Comparison of ENCODE assay signal across 34 cellular contexts in genomic region chr5:73158313-73158712, GRCh38. TPM values are rescaled to one million over a fixed set of nuclear protein-coding genes. Genes with fewer than 3 reads are reported as not detected.
DNase-seq lines count a peak whose midpoint lies in the region; ATAC-seq and TF ChIP-seq lines count a peak whose summit lies in the region.
"Had no signal": no experiment of that assay in that cellular context is flagged by ENCODE, and none has a peak within 500 bp of the region (broad histone marks: within the 10 kb centered on the region; RNA-seq: fewer than 3 reads in every experiment).

No MANE protein-coding gene starts in this region.

- no peaks in the 10 kb centered on the region for H3K36me3 Mint-ChIP-seq in activated CD4-positive, alpha-beta T cell treated with anti-CD3 and anti-CD28 coated beads, Interleukin-2, amount 10 ng/mL, durations not matched to agents 7 days and 5 days (ENCODE audit: low read depth)
- H3K36me3 Mint-ChIP-seq in activated CD4-positive, alpha-beta T cell treated with anti-CD3 and anti-CD28 coated beads for 36 hours (ENCODE audit: low read depth) = no peaks in the 10 kb centered on the region
- no peaks in the 10 kb centered on the region for H3K36me3 Mint-ChIP-seq in H9 (ENCODE audit: insufficient read depth in 1 of 3, low read depth in 3 of 3)
- H3K36me3 Mint-ChIP-seq: activated CD8-positive, alpha-beta memory T cell treated with anti-CD3 and anti-CD28 coated beads, Interleukin-2, amount 10 ng/mL, durations not matched to agents 7 days and 5 days; activated naive CD8-positive, alpha-beta T cell treated with anti-CD3 and anti-CD28 coated beads, Interleukin-2, amount 10 ng/mL, durations not matched to agents 7 days and 5 days; IgD-negative memory B cell; natural killer cell had no signal

- H3K9me3 ChIP-seq in H9 (ENCODE audit: control insufficient read depth, low read depth, low read length) = no peaks in the 10 kb centered on the region
- H3K9me3 ChIP-seq: ascending aorta, colonic mucosa, lower lobe of right lung, mucosa of descending colon, SJSA1, upper lobe of right lung had no signal

- no peak overlapping the region for H3K9ac ChIP-seq in H9 (ENCODE audit: extremely low read depth, insufficient read length, low read length)

- H3K4me1 ChIP-seq in H9 (ENCODE audit: insufficient read depth, low read length) = no peaks in the 10 kb centered on the region
- H3K4me1 ChIP-seq: ascending aorta, colonic mucosa, lower lobe of right lung, upper lobe of right lung had no signal

- TF ChIP-seq CTCF in VCaP (conservative IDR thresholded peaks at IDR 0.05) (no peak), H9 (conservative IDR thresholded peaks at IDR 0.05) (no peak)

- H3T11ph ChIP-seq in H9 (ENCODE audit: low read length) = no peak overlapping the region

- H4K5ac ChIP-seq in H9 (ENCODE audit: insufficient read length, low read depth, low read length) = no peak overlapping the region

- no peak overlapping the region for H3K23ac ChIP-seq in H9 (ENCODE audit: insufficient read length, low read depth, low read length)

- ATAC-seq in activated CD4-positive, alpha-beta T cell treated with anti-CD3 and anti-CD28 coated beads for 36 hours = no peak
- no peak for ATAC-seq in left ventricle myocardium superior
- ATAC-seq in GM21515 (IDR thresholded peaks at IDR 0.05; ENCODE audit: unreplicated experiment) = no peak
- ATAC-seq: activated CD8-positive, alpha-beta memory T cell treated with anti-CD3 and anti-CD28 coated beads, Interleukin-2, amount 10 ng/mL, durations not matched to agents 7 days and 5 days; activated T-cell treated with anti-CD3 and anti-CD28 coated beads, Interleukin-2, amount 50 U/mL, for 4 hours; lower lobe of right lung; mucosa of descending colon; natural killer cell; upper lobe of right lung had no signal

- H3K4me1 Mint-ChIP-seq in activated CD4-positive, alpha-beta T cell treated with anti-CD3 and anti-CD28 coated beads, Interleukin-2, amount 10 ng/mL, durations not matched to agents 7 days and 5 days = peaks cover 30% of the 10 kb centered on the region
- H3K4me1 Mint-ChIP-seq in activated CD4-positive, alpha-beta T cell treated with anti-CD3 and anti-CD28 coated beads for 36 hours = peaks cover 36% of the 10 kb centered on the region
- H3K4me1 Mint-ChIP-seq in H9 = peaks cover 2 to 3% of the 10 kb centered on the region in 2 experiments; a peak in 1 of 4 replicates

- H3K56ac ChIP-seq in H9 (ENCODE audit: insufficient read length, low read depth, low read length) = no peak overlapping the region

- no peak overlapping the region for H3K4me3 Mint-ChIP-seq in activated CD4-positive, alpha-beta T cell treated with anti-CD3 and anti-CD28 coated beads, Interleukin-2, amount 10 ng/mL, durations not matched to agents 7 days and 5 days
- no peak overlapping the region for H3K4me3 Mint-ChIP-seq in activated CD4-positive, alpha-beta T cell treated with anti-CD3 and anti-CD28 coated beads for 36 hours
- H3K4me3 Mint-ChIP-seq in H9 = no peak overlapping the region
- H3K4me3 Mint-ChIP-seq: activated CD8-positive, alpha-beta memory T cell treated with anti-CD3 and anti-CD28 coated beads, Interleukin-2, amount 10 ng/mL, durations not matched to agents 7 days and 5 days; activated naive CD8-positive, alpha-beta T cell treated with anti-CD3 and anti-CD28 coated beads, Interleukin-2, amount 10 ng/mL, durations not matched to agents 7 days and 5 days; activated T-cell treated with anti-CD3 and anti-CD28 coated beads, Interleukin-2, amount 50 U/mL, for 4 hours; natural killer cell had no signal

- H3K9me3 Mint-ChIP-seq in activated CD4-positive, alpha-beta T cell treated with anti-CD3 and anti-CD28 coated beads, Interleukin-2, amount 10 ng/mL, durations not matched to agents 7 days and 5 days = no peaks in the 10 kb centered on the region
- no peaks in the 10 kb centered on the region for H3K9me3 Mint-ChIP-seq in activated CD4-positive, alpha-beta T cell treated with anti-CD3 and anti-CD28 coated beads for 36 hours (ENCODE audit: low read depth)
- H3K9me3 Mint-ChIP-seq in H9 = no peaks in the 10 kb centered on the region
- H3K9me3 Mint-ChIP-seq: activated naive CD8-positive, alpha-beta T cell treated with anti-CD3 and anti-CD28 coated beads, Interleukin-2, amount 10 ng/mL, durations not matched to agents 7 days and 5 days; activated T-cell treated with anti-CD3 and anti-CD28 coated beads, Interleukin-2, amount 50 U/mL, for 4 hours; IgD-negative memory B cell; natural killer cell had no signal

- H3K14ac ChIP-seq in H9 (ENCODE audit: insufficient read depth, low read length) = no peak overlapping the region

- intact Hi-C loops in activated CD4-positive, alpha-beta T cell treated with anti-CD3 and anti-CD28 coated beads for 36 hours (cut with DNase I, micrococcal nuclease) = no loop called here
- intact Hi-C loops in left ventricle myocardium superior (cut with micrococcal nuclease) = no loop called here

- H3K27ac ChIP-seq in VCaP = peak overlapping the region; percentile 85
- no peak overlapping the region for H3K27ac ChIP-seq in H9 (ENCODE audit: insufficient read length, low read depth, low read length)
- H3K27ac ChIP-seq: ascending aorta, colonic mucosa, lower lobe of right lung, RWPE1, SJSA1, skin epidermis, upper lobe of right lung had no signal

- H4K91ac ChIP-seq in H9 (ENCODE audit: insufficient read length, low read depth, low read length) = no peak overlapping the region

- no peaks in the 10 kb centered on the region for H3K79me1 ChIP-seq in H9 (ENCODE audit: insufficient read depth, low read depth, low read length, poor library complexity, severe bottlenecking)

- H3K23me2 ChIP-seq in H9 (ENCODE audit: insufficient read length, low read depth, low read length, poor library complexity, severe bottlenecking) = no peaks in the 10 kb centered on the region

- H3K27ac Mint-ChIP-seq in activated CD4-positive, alpha-beta T cell treated with anti-CD3 and anti-CD28 coated beads, Interleukin-2, amount 10 ng/mL, durations not matched to agents 7 days and 5 days = peak overlapping the region; percentile 25
- H3K27ac Mint-ChIP-seq in activated CD4-positive, alpha-beta T cell treated with anti-CD3 and anti-CD28 coated beads for 36 hours = no peak overlapping the region
- H3K27ac Mint-ChIP-seq in H9 = no peak overlapping the region
- H3K27ac Mint-ChIP-seq: activated CD8-positive, alpha-beta memory T cell treated with anti-CD3 and anti-CD28 coated beads, Interleukin-2, amount 10 ng/mL, durations not matched to agents 7 days and 5 days; activated naive CD8-positive, alpha-beta T cell treated with anti-CD3 and anti-CD28 coated beads, Interleukin-2, amount 10 ng/mL, durations not matched to agents 7 days and 5 days; IgD-negative memory B cell; natural killer cell had no signal

- no peak overlapping the region for H2BK120ac ChIP-seq in H9 (ENCODE audit: low read depth, low read length, poor library complexity, severe bottlenecking)

- POLR2A ChIA-PET in activated CD4-positive, alpha-beta T cell treated with anti-CD3 and anti-CD28 coated beads, Interleukin-2, amount 10 ng/mL, durations not matched to agents 7 days and 5 days (lab: Charles Lee) = interaction anchor here (0.6 kb wide), 1 partner anchor 547 kb away, joined by 3 read pairs; no protein-coding TSS in a partner anchor
- POLR2A ChIA-PET in activated CD4-positive, alpha-beta T cell treated with anti-CD3 and anti-CD28 coated beads for 36 hours (lab: Charles Lee) = no interaction called here

- no peak overlapping the region for H3K18ac ChIP-seq in H9 (ENCODE audit: insufficient read length, low read depth, low read length)

- no peaks in the 10 kb centered on the region for H3K79me2 ChIP-seq in H9 (ENCODE audit: insufficient read depth, low read length)

- H4K8ac ChIP-seq in H9 (replicated peaks; ENCODE audit: insufficient read length, low read depth, low read length) = no peak overlapping the region

- no peaks in the 10 kb centered on the region for H4K20me1 ChIP-seq in H9 (ENCODE audit: control insufficient read depth, insufficient read depth, insufficient read length)

- H3K4me2 ChIP-seq in H9 (ENCODE audit: insufficient read depth, insufficient read length, low read length) = no peak overlapping the region

- no peak overlapping the region for H2BK20ac ChIP-seq in H9 (ENCODE audit: low read depth, low read length, poor library complexity, severe bottlenecking)

- H2BK15ac ChIP-seq in H9 (ENCODE audit: low read depth, low read length) = no peak overlapping the region

- WGBS in H9 (ENCODE audit: extremely low coverage, insufficient read length, low lambda C conversion rate) = no CpG with 5 or more reads among the region's 4 CpGs

- CTCF ChIA-PET in activated CD4-positive, alpha-beta T cell treated with anti-CD3 and anti-CD28 coated beads, Interleukin-2, amount 10 ng/mL, durations not matched to agents 7 days and 5 days (lab: Charles Lee) = no interaction called here
- CTCF ChIA-PET in activated CD4-positive, alpha-beta T cell treated with anti-CD3 and anti-CD28 coated beads for 36 hours (lab: Charles Lee) = interaction anchor here (1.4 kb wide), 1 partner anchor 57 kb away, joined by 3 read pairs; no protein-coding TSS in a partner anchor

- H2BK12ac ChIP-seq in H9 (ENCODE audit: insufficient read length, low read depth, low read length) = no peak overlapping the region

- no peak overlapping the region for H2AFZ ChIP-seq in H9 (ENCODE audit: low read length)

- no peak overlapping the region for H2BK5ac ChIP-seq in H9 (ENCODE audit: insufficient read length, low read length)

- no peak overlapping the region for H3K4ac ChIP-seq in H9 (ENCODE audit: low read depth, low read length)

- H3K27me3 ChIP-seq in H9 (ENCODE audit: insufficient read depth, low read length) = no peaks in the 10 kb centered on the region
- H3K27me3 ChIP-seq: ascending aorta, colonic mucosa, SJSA1 had no signal

- H2AK5ac ChIP-seq in H9 (ENCODE audit: insufficient read length, low read length) = no peak overlapping the region

- H3K27me3 Mint-ChIP-seq in activated CD4-positive, alpha-beta T cell treated with anti-CD3 and anti-CD28 coated beads, Interleukin-2, amount 10 ng/mL, durations not matched to agents 7 days and 5 days = peaks cover 86% of the 10 kb centered on the region
- H3K27me3 Mint-ChIP-seq in activated CD4-positive, alpha-beta T cell treated with anti-CD3 and anti-CD28 coated beads for 36 hours = peaks cover 80% of the 10 kb centered on the region
- peaks cover 2% of the 10 kb centered on the region for H3K27me3 Mint-ChIP-seq in H9 (ENCODE audit: low read depth)

- no peak for DNase-seq in activated CD4-positive, alpha-beta T cell treated with anti-CD3 and anti-CD28 coated beads, Interleukin-2, amount 10 ng/mL, durations not matched to agents 7 days and 5 days
- DNase-seq in activated CD4-positive, alpha-beta T cell treated with anti-CD3 and anti-CD28 coated beads for 36 hours = no peak
- DNase-seq in kidney glomerular epithelial cell (lab: John Stamatoyannopoulos, UW) = peak; percentile 63
- no peak for DNase-seq in stimulated activated CD4-positive, alpha-beta T cell treated with anti-CD3 and anti-CD28 coated beads, Interleukin-2, amount 100 ng/mL, for 48 hours
- DNase-seq in left ventricle myocardium superior = no peak
- no peak for DNase-seq in H9
- DNase-seq: activated CD8-positive, alpha-beta memory T cell treated with anti-CD3 and anti-CD28 coated beads, Interleukin-2, amount 10 ng/mL, durations not matched to agents 7 days and 5 days; activated gamma-delta T cell treated with Interleukin-2 at 50 U/mL for 16 hours; activated naive CD8-positive, alpha-beta T cell treated with anti-CD3 and anti-CD28 coated beads, Interleukin-2, amount 10 ng/mL, durations not matched to agents 7 days and 5 days; activated T-cell treated with anti-CD3 and anti-CD28 coated beads, Interleukin-2, amount 50 U/mL, for 4 hours; colonic mucosa; effector CD4-positive, alpha-beta T cell; EL; glutamatergic neuron; GOT3; islet precursor cell; lower lobe of right lung; mucosa of descending colon; natural killer cell; NCI-H1048; NCI-H1694; NCI-H748 treated with DMSO at 0.1 percent for 48 hours; OCI-M1; stimulated activated naive CD4-positive, alpha-beta T cell; upper lobe of right lung had no signal

RNA-seq across cellular contexts. Expression of gene TMEM174, which starts 14.7 kb away (rescaled TPM):
- total RNA-seq in activated CD4-positive, alpha-beta T cell treated with anti-CD3 and anti-CD28 coated beads, Interleukin-2, amount 10 ng/mL, durations not matched to agents 7 days and 5 days = not detected
- not detected for total RNA-seq in activated CD4-positive, alpha-beta T cell treated with anti-CD3 and anti-CD28 coated beads for 36 hours
- total RNA-seq in left ventricle myocardium superior = not detected
- not detected in 2 replicates for total RNA-seq in H9 (2021)
- total RNA-seq: activated CD8-positive, alpha-beta memory T cell treated with anti-CD3 and anti-CD28 coated beads, Interleukin-2, amount 10 ng/mL, durations not matched to agents 7 days and 5 days; activated naive CD8-positive, alpha-beta T cell treated with anti-CD3 and anti-CD28 coated beads, Interleukin-2, amount 10 ng/mL, durations not matched to agents 7 days and 5 days; activated T-cell treated with anti-CD3 and anti-CD28 coated beads, Interleukin-2, amount 50 U/mL, for 4 hours; ascending aorta; cardiac septum; colonic mucosa; lower lobe of right lung; mucosa of descending colon; natural killer cell; osteoblast; SJSA1; upper lobe of right lung had no signal

RNA-seq across cellular contexts. Expression of gene TMEM171, which starts 37.9 kb away (rescaled TPM):
- not detected for total RNA-seq in activated CD4-positive, alpha-beta T cell treated with anti-CD3 and anti-CD28 coated beads, Interleukin-2, amount 10 ng/mL, durations not matched to agents 7 days and 5 days
- total RNA-seq in activated CD4-positive, alpha-beta T cell treated with anti-CD3 and anti-CD28 coated beads for 36 hours = not detected
- total RNA-seq in left ventricle myocardium superior = not detected
- total RNA-seq in H9 (2021) = 0.42 TPM in 2 replicates
- total RNA-seq: activated CD8-positive, alpha-beta memory T cell treated with anti-CD3 and anti-CD28 coated beads, Interleukin-2, amount 10 ng/mL, durations not matched to agents 7 days and 5 days; ascending aorta; cardiac septum; lower lobe of right lung had no signal
